Comparison of ENCODE assay signal across 1 cellular context in genomic region chr17:13002761-13003453, GRCh38.
A peak's percentile ranks its signal among the peaks of the same experiment; 100 is the strongest.
TF ChIP-seq lines count a peak whose summit lies in the region.

No MANE protein-coding gene starts in this region.

TF ChIP-seq in K562, 482 proteins besides CTCF, POLR2A, EP300 and RAD21:
- TF ChIP-seq CREB3 (tag; conservative IDR thresholded peaks at IDR 0.05; ENCODE audit: low read depth) (no peak), SMC3 (conservative IDR thresholded peaks at IDR 0.05; ENCODE audit: insufficient read depth, low read depth, low read length) (0 out of 2 replicates have a peak, but pooled peaks have one; percentile 6), CTCFL (IDR thresholded peaks at IDR 0.05; ENCODE audit: borderline replicate concordance, insufficient read depth, low read depth, low read length, poor library complexity, severe bottlenecking) (peak; percentile 56)
TF ChIP-seq in K562: peak in this region for 2.
